ENCODE assay signal across 23 cellular contexts in the genomic region with DNA sequence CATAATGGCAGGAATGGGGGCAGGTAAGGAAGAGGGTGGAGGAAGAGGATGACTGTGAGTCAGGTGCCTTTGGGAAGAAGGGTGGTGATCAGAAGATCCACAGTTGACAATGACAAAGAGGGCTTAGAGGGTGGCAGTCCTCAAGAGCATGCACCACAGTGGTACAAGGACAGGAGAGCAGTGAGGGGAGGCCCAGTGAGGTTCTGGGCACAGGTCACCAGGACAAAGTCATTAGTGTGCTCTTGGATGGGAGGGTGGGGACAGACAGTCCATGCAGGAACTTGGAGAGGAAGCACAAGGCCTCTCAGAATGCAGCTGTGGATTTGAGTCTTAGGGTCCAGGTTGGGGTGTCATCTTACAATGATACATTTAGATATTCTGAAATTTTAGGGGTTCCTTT.
A peak's percentile ranks its signal among the peaks of the same experiment; 100 is the strongest.
DNase-seq lines count a peak whose midpoint lies in the region; ATAC-seq, FAIRE-seq and TF ChIP-seq lines count a peak whose summit lies in the region.
"Had no signal": no experiment of that assay in that cellular context is flagged by ENCODE, and none has a peak within 500 bp of the region (broad histone marks: within the 10 kb centered on the region; RNA-seq: fewer than 3 reads in every experiment).

No MANE protein-coding gene starts in this region.

- H3K4me3 Mint-ChIP-seq in CD4-positive, CD25-positive, alpha-beta regulatory T cell, result peak overlapping the region in 1 of 4 donors; percentile 48
- no peak overlapping the region; the same call in 1 of the 3 replicates for H3K4me3 Mint-ChIP-seq in GM23338
- H3K4me3 Mint-ChIP-seq in osteocyte (ENCODE audit: unreplicated experiment), result no peak overlapping the region
- H3K4me3 Mint-ChIP-seq: central memory CD8-positive, alpha-beta T cell had no signal

- H4K5ac ChIP-seq in H1 (ENCODE audit: insufficient read length, low read depth, low read length), result no peak overlapping the region

- H3K79me2 ChIP-seq in GM23338 (replicated peaks; ENCODE audit: insufficient read depth) (no peaks in the 10 kb centered on the region), H1 (ENCODE audit: control insufficient read depth in 1 of 2, insufficient read depth in 2 of 2, low read length in 2 of 2) (no peaks in the 10 kb centered on the region)

- no peaks in the 10 kb centered on the region for H3K27me3 ChIP-seq in CD4-positive, CD25-positive, alpha-beta regulatory T cell (ENCODE audit: control insufficient read depth, insufficient read depth, low read length)
- no peaks in the 10 kb centered on the region for H3K27me3 ChIP-seq in GM23338 (ENCODE audit: insufficient read depth)
- no peaks in the 10 kb centered on the region for H3K27me3 ChIP-seq in H1 (replicated peaks in 1 of 4; ENCODE audit: control insufficient read depth in 3 of 4, extremely low read depth in 1 of 4, insufficient read depth in 3 of 4, low read length in 3 of 4)

- peak overlapping the region; percentile 97; the same call in 1 of the 2 replicates for H2AK5ac ChIP-seq in H1 (ENCODE audit: low read depth, low read length)

- peaks cover 5% of the 10 kb centered on the region; the same call in 1 of the 2 replicates for H3K9me2 ChIP-seq in GM23338 (ENCODE audit: insufficient read depth)

- TF ChIP-seq EP300 in H1 (IDR thresholded peaks at IDR 0.05; ENCODE audit: borderline replicate concordance in 1 of 2, low read depth in 2 of 2, low read length in 2 of 2), result no peak

- H3K27ac ChIP-seq in CD4-positive, CD25-positive, alpha-beta regulatory T cell (ENCODE audit: insufficient read depth, low read length, poor library complexity, severe bottlenecking), result no peak overlapping the region
- H3K27ac ChIP-seq in GM23338 (ENCODE audit: low read depth), result no peak overlapping the region
- H3K27ac ChIP-seq in H1 (ENCODE audit: low read depth, low read length), result no peak overlapping the region

- no peak for TF ChIP-seq CTCF in GM23338 (conservative IDR thresholded peaks at IDR 0.05; ENCODE audit: low read depth in 2 of 2)
- TF ChIP-seq CTCF in H1 (IDR thresholded peaks at IDR 0.05; ENCODE audit: control extremely low read depth in 1 of 3, insufficient read depth in 1 of 3, low read depth in 1 of 3, low read length in 3 of 3), result no peak
- TF ChIP-seq CTCF in osteocyte (IDR thresholded peaks at IDR 0.05), result no peak
- no peak for TF ChIP-seq CTCF in GM20000 (IDR thresholded peaks at IDR 0.05; ENCODE audit: extremely low read depth, missing control alignments)

- H2BK20ac ChIP-seq in H1 (ENCODE audit: low read length), result peak overlapping the region; percentile 98

- H3K27ac Mint-ChIP-seq in CD4-positive, CD25-positive, alpha-beta regulatory T cell, result peak overlapping the region in 2 of 3 donors; percentile 61 to 79
- H3K27ac Mint-ChIP-seq in GM23338, result no peak overlapping the region
- H3K27ac Mint-ChIP-seq in osteocyte (ENCODE audit: unreplicated experiment), result peak overlapping the region; percentile 35

- H3K4me3 ChIP-seq in CD4-positive, CD25-positive, alpha-beta regulatory T cell (ENCODE audit: low read depth, low read length), result no peak overlapping the region
- H3K4me3 ChIP-seq in GM23338, result no peak overlapping the region
- H3K4me3 ChIP-seq in H1 (ENCODE audit: extremely low read depth in 1 of 4, insufficient read depth in 2 of 4, low read depth in 3 of 4, low read length in 4 of 4), result no peak overlapping the region

- H3K4me2 ChIP-seq in GM23338 (0 out of 2 replicates have a peak overlapping the region, but pooled peaks have one; percentile 68), H1 (ENCODE audit: insufficient read depth in 1 of 2, low read depth in 2 of 2, low read length in 2 of 2) (peak overlapping the region; percentile 12 to 16)

- no peaks in the 10 kb centered on the region for H3K9me3 Mint-ChIP-seq in CD4-positive, CD25-positive, alpha-beta regulatory T cell
- H3K9me3 Mint-ChIP-seq in GM23338 (no peaks in the 10 kb centered on the region; the same call in 2 of the 3 replicates), osteocyte (ENCODE audit: unreplicated experiment) (no peaks in the 10 kb centered on the region)
- H3K9me3 Mint-ChIP-seq: central memory CD8-positive, alpha-beta T cell had no signal

- peak overlapping the region; percentile 99 for H2BK15ac ChIP-seq in H1 (ENCODE audit: low read length)

- CTCF ChIA-PET in H1 (lab: Charles Lee; ENCODE audit: partially characterized antibody), result interaction anchor here (1.0 kb wide), 1 partner anchor 19 kb away, joined by 3 read pairs; no protein-coding TSS in a partner anchor

- no peak overlapping the region for H4K8ac ChIP-seq in H1 (ENCODE audit: extremely low read depth, insufficient read depth, low read length)

- no peaks in the 10 kb centered on the region for H3F3A ChIP-seq in GM23338 (replicated peaks; ENCODE audit: low read depth)

- no peak overlapping the region for H3K23ac ChIP-seq in H1 (ENCODE audit: insufficient read length)

- H2AFZ ChIP-seq in GM23338, result no peak overlapping the region
- no peak overlapping the region for H2AFZ ChIP-seq in H1 (ENCODE audit: low read length)

- no peaks in the 10 kb centered on the region for H4K20me1 ChIP-seq in GM23338 (replicated peaks; ENCODE audit: insufficient read depth)
- H4K20me1 ChIP-seq in H1 (replicated peaks in 1 of 2; ENCODE audit: control insufficient read depth in 1 of 2, insufficient read depth in 2 of 2, low read length in 2 of 2), result no peaks in the 10 kb centered on the region

- H3K27me3 Mint-ChIP-seq in CD4-positive, CD25-positive, alpha-beta regulatory T cell, result no peaks in the 10 kb centered on the region
- H3K27me3 Mint-ChIP-seq in GM23338 (ENCODE audit: insufficient read depth, low read depth, poor library complexity) (peaks cover 7% of the 10 kb centered on the region), osteocyte (ENCODE audit: unreplicated experiment) (peaks cover 26% of the 10 kb centered on the region)
- H3K27me3 Mint-ChIP-seq: central memory CD8-positive, alpha-beta T cell had no signal

- H2BK5ac ChIP-seq in H1 (ENCODE audit: low read depth, low read length), result peak overlapping the region; percentile 92; the same call in 1 of the 2 replicates

- H3K4me1 Mint-ChIP-seq in CD4-positive, CD25-positive, alpha-beta regulatory T cell, result peaks cover 9 to 31% (median 21%) of the 10 kb centered on the region in 4 donors
- peaks cover 37% of the 10 kb centered on the region for H3K4me1 Mint-ChIP-seq in GM23338
- peaks cover 4% of the 10 kb centered on the region for H3K4me1 Mint-ChIP-seq in osteocyte (ENCODE audit: unreplicated experiment)

- POLR2A ChIA-PET in H1 (lab: Charles Lee; ENCODE audit: partially characterized antibody), result no interaction called here

- FAIRE-seq in H1 (lab: Jason Lieb, UNC), result no peak
- FAIRE-seq: D721Med, endometrium, GM12892, kidney had no signal

- H3K9ac ChIP-seq in H1 (replicated peaks in 1 of 4; ENCODE audit: extremely low read depth in 1 of 4, low read depth in 3 of 4, low read length in 3 of 4), result no peak overlapping the region

- peak overlapping the region; percentile 95 for H3K18ac ChIP-seq in H1 (ENCODE audit: extremely low read depth, low read length)

- ATAC-seq in CD4-positive, CD25-positive, alpha-beta regulatory T cell (ENCODE audit: low read depth in 2 of 2), result no peak
- ATAC-seq in GM23338 (no peak), HG03460 (IDR thresholded peaks at IDR 0.05; ENCODE audit: unreplicated experiment) (no peak), GM21528 (IDR thresholded peaks at IDR 0.05; ENCODE audit: low FRiP score, unreplicated experiment) (no peak), GM21825 (IDR thresholded peaks at IDR 0.05; ENCODE audit: unreplicated experiment) (no peak)

- no peak overlapping the region for H3K4ac ChIP-seq in H1 (replicated peaks; ENCODE audit: insufficient read length, low read depth, low read length)

- DNase-seq in CD4-positive, CD25-positive, alpha-beta regulatory T cell, result no peak
- DNase-seq in GM23338 (ENCODE audit: low spot score) (no peak), H1 (ENCODE audit: low read depth in 1 of 2, low spot score in 2 of 2) (peak in 1 of 2 experiments; percentile 41), osteocyte (ENCODE audit: extremely low spot score, unreplicated experiment) (no peak), GM20000 (ENCODE audit: low spot score) (no peak)
- DNase-seq: activated CD4-positive, CD25-positive, alpha-beta regulatory T cell treated with anti-CD3 and anti-CD28 coated beads, Interleukin-2, amount 50 U/mL, for 72 hours; activated T-cell treated with anti-CD3 and anti-CD28 coated beads, Interleukin-2, amount 50 U/mL, for 1 hour; AML-193; GDM1; KG1; NCI-H1048; NCI-H2081 treated with DMSO at 0.1 percent for 48 hours; NCI-H524; SHP77 treated with DMSO at 0.1 percent for 48 hours; stimulated activated CD4-positive, alpha-beta T cell treated with anti-CD3 and anti-CD28 coated beads, Interleukin-2, amount 100 ng/mL, for 48 hours had no signal

- no peak overlapping the region for H3K56ac ChIP-seq in H1 (replicated peaks; ENCODE audit: insufficient read length, low read depth, low read length)

- H2BK120ac ChIP-seq in H1 (replicated peaks; ENCODE audit: low read depth, low read length), result peak overlapping the region; percentile 52

- H3K36me3 Mint-ChIP-seq in CD4-positive, CD25-positive, alpha-beta regulatory T cell, result no peaks in the 10 kb centered on the region
- H3K36me3 Mint-ChIP-seq in GM23338 (ENCODE audit: low read depth), result no peaks in the 10 kb centered on the region; the same call in 2 of the 3 replicates
- H3K36me3 Mint-ChIP-seq in osteocyte (ENCODE audit: unreplicated experiment), result no peaks in the 10 kb centered on the region

- no peaks in the 10 kb centered on the region for H3K36me3 ChIP-seq in CD4-positive, CD25-positive, alpha-beta regulatory T cell (ENCODE audit: control insufficient read depth, insufficient read depth, low read length)
- H3K36me3 ChIP-seq in GM23338 (ENCODE audit: insufficient read depth) (no peaks in the 10 kb centered on the region), H1 (ENCODE audit: control insufficient read depth in 2 of 4, insufficient read depth in 4 of 4, low read length in 3 of 4) (no peaks in the 10 kb centered on the region)

- no peak overlapping the region for H3K14ac ChIP-seq in H1 (ENCODE audit: insufficient read length)

- H3K79me1 ChIP-seq in H1 (ENCODE audit: low read depth, low read length), result no peaks in the 10 kb centered on the region

- peak overlapping the region; percentile 99 for H2BK12ac ChIP-seq in H1 (ENCODE audit: low read depth, low read length)

- TF ChIP-seq POLR2A in H1 (IDR thresholded peaks at IDR 0.05; ENCODE audit: control extremely low read depth in 1 of 2, low read depth in 2 of 2, low read length in 2 of 2), result no peak

- no peak for TF ChIP-seq RAD21 in H1 (IDR thresholded peaks at IDR 0.05 in 1 of 2, conservative IDR thresholded peaks at IDR 0.05 in 1 of 2; ENCODE audit: low read depth in 2 of 2, low read length in 2 of 2)

- H3K4me1 ChIP-seq in CD4-positive, CD25-positive, alpha-beta regulatory T cell (ENCODE audit: control insufficient read depth, insufficient read depth, low read length, poor library complexity, severe bottlenecking), result peaks cover 24% of the 10 kb centered on the region
- H3K4me1 ChIP-seq in GM23338 (ENCODE audit: insufficient read depth), result peaks cover 31% of the 10 kb centered on the region
- H3K4me1 ChIP-seq in H1 (replicated peaks in 1 of 4; ENCODE audit: control insufficient read depth in 3 of 4, insufficient read depth in 4 of 4, low read length in 3 of 4), result peaks cover 11 to 16% (median 14%) of the 10 kb centered on the region in 4 experiments; a peak in 6 of 7 replicates

- no peaks in the 10 kb centered on the region for H3K23me2 ChIP-seq in H1 (ENCODE audit: low read depth, low read length)

- H3K9me3 ChIP-seq in CD4-positive, CD25-positive, alpha-beta regulatory T cell (ENCODE audit: control insufficient read depth in 2 of 2, low read length in 2 of 2), result no peaks in the 10 kb centered on the region
- no peaks in the 10 kb centered on the region for H3K9me3 ChIP-seq in H1 (ENCODE audit: insufficient read depth in 2 of 2, low read depth in 1 of 2, low read length in 1 of 2)

- H4K91ac ChIP-seq in H1 (replicated peaks; ENCODE audit: insufficient read length, low read length), result peak overlapping the region; percentile 76
